18 cellular contexts compared by ENCODE assay signal in the genomic region with DNA sequence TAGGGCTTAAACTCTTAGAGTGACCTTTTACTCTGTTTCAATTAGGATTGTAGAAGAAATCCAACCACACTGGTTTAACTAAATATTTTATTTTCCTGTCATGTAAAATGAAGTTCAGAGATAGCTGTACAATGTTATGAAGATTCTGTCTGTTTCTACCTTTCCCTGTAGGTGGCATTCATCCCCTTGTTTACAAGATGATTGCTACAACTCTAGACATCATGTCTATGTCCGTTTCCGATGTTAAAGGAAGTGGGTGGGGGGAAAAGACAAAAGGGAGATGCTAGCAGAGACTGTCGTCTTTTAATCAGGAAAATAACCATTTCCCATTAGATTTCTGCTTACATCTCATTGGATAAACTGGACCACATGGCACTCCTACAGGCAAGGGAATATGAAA. TPM values are rescaled to one million over a fixed set of nuclear protein-coding genes. Genes with fewer than 3 reads are reported as not detected.
DNase-seq lines count a peak whose midpoint lies in the region; ATAC-seq and TF ChIP-seq lines count a peak whose summit lies in the region.
"Had no signal": no experiment of that assay in that cellular context is flagged by ENCODE, and none has a peak within 500 bp of the region (broad histone marks: within the 10 kb centered on the region; RNA-seq: fewer than 3 reads in every experiment).

No MANE protein-coding gene starts in this region.

- no peak overlapping the region for H3K4me3 Mint-ChIP-seq in osteocyte (ENCODE audit: unreplicated experiment)
- H3K4me3 Mint-ChIP-seq: activated B cell treated with CpG ODN at 0.5 μM for 24 hours; activated T-cell treated with anti-CD3 and anti-CD28 coated beads, Interleukin-2, amount 50 U/mL, for 24 hours; nephron had no signal

- H3K27ac Mint-ChIP-seq in osteocyte (ENCODE audit: unreplicated experiment) = no peak overlapping the region
- H3K27ac Mint-ChIP-seq: activated B cell treated with CpG ODN at 0.5 μM for 24 hours; activated T-cell treated with anti-CD3 and anti-CD28 coated beads, Interleukin-2, amount 50 U/mL, for 24 hours; nephron had no signal

- no peaks in the 10 kb centered on the region for H3K4me1 Mint-ChIP-seq in osteocyte (ENCODE audit: unreplicated experiment)
- H3K4me1 Mint-ChIP-seq: activated B cell treated with CpG ODN at 0.5 μM for 24 hours, nephron had no signal

- DNase-seq in DMS153 (lab: John Stamatoyannopoulos, UW) (peak; percentile 34), DMS153 treated with DMSO at 0.1 percent for 48 hours (lab: John Stamatoyannopoulos, UW; ENCODE audit: unreplicated experiment) (no peak), OCI-M1 (lab: John Stamatoyannopoulos, UW) (peak; percentile 16), midbrain (lab: John Stamatoyannopoulos, UW) (peak; percentile 0), osteocyte (ENCODE audit: extremely low spot score, unreplicated experiment) (no peak), GM19238 (ENCODE audit: insufficient read length, low spot score) (no peak), COLO829 (ENCODE audit: low spot score) (no peak)
- DNase-seq: activated B cell treated with CpG ODN at 0.5 μM for 24 hours; activated T-cell treated with anti-CD3 and anti-CD28 coated beads, Interleukin-2, amount 50 U/mL, for 24 hours; DMS79; foreskin melanocyte; left colon; NCI-H2029 treated with DMSO at 0.1 percent for 48 hours; RPMI8226; upper lobe of left lung had no signal

- no peaks in the 10 kb centered on the region for H3K36me3 Mint-ChIP-seq in osteocyte (ENCODE audit: unreplicated experiment)

- peaks cover 4% of the 10 kb centered on the region for H3K27me3 Mint-ChIP-seq in osteocyte (ENCODE audit: unreplicated experiment)
- H3K27me3 Mint-ChIP-seq: activated B cell treated with CpG ODN at 0.5 μM for 24 hours; activated T-cell treated with anti-CD3 and anti-CD28 coated beads, Interleukin-2, amount 50 U/mL, for 24 hours had no signal

- H3K9me3 Mint-ChIP-seq in osteocyte (ENCODE audit: unreplicated experiment) = no peaks in the 10 kb centered on the region
- H3K9me3 Mint-ChIP-seq: activated B cell treated with CpG ODN at 0.5 μM for 24 hours, nephron had no signal

- no peak for TF ChIP-seq CTCF in osteocyte (IDR thresholded peaks at IDR 0.05)

- peak; percentile 80 for ATAC-seq in HG02798 (IDR thresholded peaks at IDR 0.05; ENCODE audit: poor library complexity, unreplicated experiment)
- ATAC-seq: left colon had no signal

RNA-seq across cellular contexts. Expression of gene RIMS1, which starts 30.9 kb away (rescaled TPM):
- total RNA-seq in osteocyte = 23.5 and 24.7 TPM in 2 replicates
- total RNA-seq: A172, activated B cell treated with CpG ODN at 0.5 μM for 24 hours had no signal

Comparison
In these comparisons a context has a peak if more than half of its experiments do, and no peak if none do; other contexts are left out.
1. DNase-seq: peak in DMS153 (single experiment), OCI-M1 (single experiment) and midbrain (single experiment); none in DMS153 treated with DMSO at 0.1 percent for 48 hours (single experiment), osteocyte (single experiment), GM19238 (single experiment) and COLO829 (single experiment).